24 cellular contexts compared by ENCODE assay signal in genomic region chrX:39627257-39627656, GRCh38.
DNase-seq lines count a peak whose midpoint lies in the region; ATAC-seq lines count a peak whose summit lies in the region.
"Had no signal": no experiment of that assay in that cellular context is flagged by ENCODE, and none has a peak within 500 bp of the region (broad histone marks: within the 10 kb centered on the region; RNA-seq: fewer than 3 reads in every experiment).

No MANE protein-coding gene starts in this region.

- H3K4me1 Mint-ChIP-seq in activated naive CD8-positive, alpha-beta T cell treated with anti-CD3 and anti-CD28 coated beads for 36 hours, result peaks cover 25% of the 10 kb centered on the region
- peaks cover 34% of the 10 kb centered on the region for H3K4me1 Mint-ChIP-seq in activated naive CD8-positive, alpha-beta T cell treated with anti-CD3 and anti-CD28 coated beads, Interleukin-2, amount 50 U/mL, for 24 hours
- H3K4me1 Mint-ChIP-seq: memory B cell, nephron progenitor cell had no signal

- peak overlapping the region; percentile 63 for H3K27ac Mint-ChIP-seq in activated naive CD8-positive, alpha-beta T cell treated with anti-CD3 and anti-CD28 coated beads for 36 hours
- H3K27ac Mint-ChIP-seq in activated naive CD8-positive, alpha-beta T cell treated with anti-CD3 and anti-CD28 coated beads, Interleukin-2, amount 50 U/mL, for 24 hours, result no peak overlapping the region
- H3K27ac Mint-ChIP-seq: activated CD4-positive, alpha-beta memory T cell treated with anti-CD3 and anti-CD28 coated beads, Interleukin-2, amount 10 ng/mL, durations not matched to agents 7 days and 5 days; activated naive CD8-positive, alpha-beta T cell; CD8-positive, alpha-beta T cell; immature natural killer cell; memory B cell; nephron progenitor cell; stimulated activated naive B cell treated with anti-CD40 and anti-IgM and Interleukin-4, amounts not matched to agents 10 μg/mL and 1 μg/mL and 100 μg/mL, for 72 hours; T-cell; type B pancreatic cell had no signal

- H3K27me3 Mint-ChIP-seq in activated naive CD8-positive, alpha-beta T cell treated with anti-CD3 and anti-CD28 coated beads for 36 hours, result no peaks in the 10 kb centered on the region
- H3K27me3 Mint-ChIP-seq in activated naive CD8-positive, alpha-beta T cell treated with anti-CD3 and anti-CD28 coated beads, Interleukin-2, amount 50 U/mL, for 24 hours, result no peaks in the 10 kb centered on the region
- H3K27me3 Mint-ChIP-seq: activated naive CD8-positive, alpha-beta T cell; type B pancreatic cell had no signal

- no peak for ATAC-seq in activated naive CD8-positive, alpha-beta T cell treated with anti-CD3 and anti-CD28 coated beads, Interleukin-2, amount 50 U/mL, for 24 hours
- ATAC-seq in left lobe of liver (no peak), HG03280 (IDR thresholded peaks at IDR 0.05; ENCODE audit: unreplicated experiment) (no peak)
- ATAC-seq: CD8-positive, alpha-beta T cell; left colon; stimulated activated naive B cell treated with anti-CD40 and anti-IgM and Interleukin-4, amounts not matched to agents 10 μg/mL and 1 μg/mL and 100 μg/mL, for 72 hours had no signal

- peaks cover 1% of the 10 kb centered on the region for H3K9me3 Mint-ChIP-seq in activated naive CD8-positive, alpha-beta T cell treated with anti-CD3 and anti-CD28 coated beads for 36 hours
- no peaks in the 10 kb centered on the region for H3K9me3 Mint-ChIP-seq in activated naive CD8-positive, alpha-beta T cell treated with anti-CD3 and anti-CD28 coated beads, Interleukin-2, amount 50 U/mL, for 24 hours
- H3K9me3 Mint-ChIP-seq: activated CD4-positive, alpha-beta memory T cell treated with anti-CD3 and anti-CD28 coated beads, Interleukin-2, amount 10 ng/mL, durations not matched to agents 7 days and 5 days; CD8-positive, alpha-beta T cell; immature natural killer cell; memory B cell; T-cell had no signal

- no peak overlapping the region for H3K4me3 Mint-ChIP-seq in activated naive CD8-positive, alpha-beta T cell treated with anti-CD3 and anti-CD28 coated beads for 36 hours
- H3K4me3 Mint-ChIP-seq in activated naive CD8-positive, alpha-beta T cell treated with anti-CD3 and anti-CD28 coated beads, Interleukin-2, amount 50 U/mL, for 24 hours, result no peak overlapping the region
- H3K4me3 Mint-ChIP-seq: activated CD4-positive, alpha-beta memory T cell treated with anti-CD3 and anti-CD28 coated beads, Interleukin-2, amount 10 ng/mL, durations not matched to agents 7 days and 5 days; CD8-positive, alpha-beta T cell; immature natural killer cell; memory B cell; nephron progenitor cell; stimulated activated naive B cell treated with anti-CD40 and anti-IgM and Interleukin-4, amounts not matched to agents 10 μg/mL and 1 μg/mL and 100 μg/mL, for 72 hours; T-cell; type B pancreatic cell had no signal

- DNase-seq in NCI-H345 (lab: John Stamatoyannopoulos, UW), result peak; percentile 17
- no peak for DNase-seq in NCI-H345 treated with DMSO at 0.1 percent for 48 hours (lab: John Stamatoyannopoulos, UW; ENCODE audit: unreplicated experiment)
- DNase-seq in activated naive CD8-positive, alpha-beta T cell treated with anti-CD3 and anti-CD28 coated beads for 36 hours, result no peak
- no peak for DNase-seq in activated naive CD8-positive, alpha-beta T cell treated with anti-CD3 and anti-CD28 coated beads, Interleukin-2, amount 50 U/mL, for 24 hours
- peak; percentile 35 to 84 for DNase-seq in NCI-H524 (lab: John Stamatoyannopoulos, UW)
- peak; percentile 6 for DNase-seq in cerebellum (ENCODE audit: low spot score)
- no peak for DNase-seq in left lobe of liver (ENCODE audit: low spot score)
- DNase-seq: activated CD4-positive, alpha-beta memory T cell treated with anti-CD3 and anti-CD28 coated beads, Interleukin-2, amount 10 ng/mL, durations not matched to agents 7 days and 5 days; activated effector memory CD4-positive, alpha-beta T cell treated with anti-CD3 and anti-CD28 coated beads, Interleukin-2, amount 50 U/mL, for 16 hours; CD8-positive, alpha-beta T cell; effector CD8-positive, alpha-beta T cell; EL; immature natural killer cell; left colon; NCI-H1048; NCI-H1930; nephron progenitor cell; SJCRH30; stimulated activated naive B cell treated with anti-CD40 and anti-IgM and Interleukin-4, amounts not matched to agents 10 μg/mL and 1 μg/mL and 100 μg/mL, for 72 hours; T-cell had no signal

- no peaks in the 10 kb centered on the region for H3K36me3 Mint-ChIP-seq in activated naive CD8-positive, alpha-beta T cell treated with anti-CD3 and anti-CD28 coated beads for 36 hours
- H3K36me3 Mint-ChIP-seq in activated naive CD8-positive, alpha-beta T cell treated with anti-CD3 and anti-CD28 coated beads, Interleukin-2, amount 50 U/mL, for 24 hours (ENCODE audit: low read depth), result no peaks in the 10 kb centered on the region
- H3K36me3 Mint-ChIP-seq: activated naive CD8-positive, alpha-beta T cell; CD8-positive, alpha-beta T cell; immature natural killer cell; memory B cell; stimulated activated naive B cell treated with anti-CD40 and anti-IgM and Interleukin-4, amounts not matched to agents 10 μg/mL and 1 μg/mL and 100 μg/mL, for 72 hours; T-cell; type B pancreatic cell had no signal

Comparison
In these comparisons a context has a peak if more than half of its experiments do, and no peak if none do; other contexts are left out.
1. DNase-seq: peak in NCI-H345 (single experiment), NCI-H524 (2 of 2) and cerebellum (single experiment); none in NCI-H345 treated with DMSO at 0.1 percent for 48 hours (single experiment), activated naive CD8-positive, alpha-beta T cell treated with anti-CD3 and anti-CD28 coated beads for 36 hours (single experiment), activated naive CD8-positive, alpha-beta T cell treated with anti-CD3 and anti-CD28 coated beads, Interleukin-2, amount 50 U/mL, for 24 hours (single experiment) and left lobe of liver (single experiment).